In genomic region chr3:189132125-189132744, GRCh38 we compare ENCODE assay signal across 9 cellular contexts. TPM values are rescaled to one million over a fixed set of nuclear protein-coding genes. Genes with fewer than 3 reads are reported as not detected.
DNase-seq lines count a peak whose midpoint lies in the region; ATAC-seq and TF ChIP-seq lines count a peak whose summit lies in the region.
"Had no signal": no experiment of that assay in that cellular context is flagged by ENCODE, and none has a peak within 500 bp of the region (broad histone marks: within the 10 kb centered on the region; RNA-seq: fewer than 3 reads in every experiment).

No MANE protein-coding gene starts in this region.

- H3K27me3 Mint-ChIP-seq in activated T-helper 2 cell treated with anti-CD3 and anti-CD28 coated beads, Interferon-gamma antibody, Interleukin-2, Interleukin-4, amounts not matched to agents 10 μg/mL and 5 μg/mL and 100 μg/mL, durations not matched to agents 14 hours and 24 hours and 36 hours (ENCODE audit: low read depth) = no peaks in the 10 kb centered on the region

- POLR2A ChIA-PET in Panc1 (lab: Charles Lee) = interaction anchor here (0.5 to 0.6 kb wide), 2 partner anchors 36 to 662 kb away, joined by 3 read pairs; no protein-coding TSS in a partner anchor

- ATAC-seq in HG02678 (IDR thresholded peaks at IDR 0.05; ENCODE audit: unreplicated experiment) (peak; percentile 76), Panc1 (peak; percentile 93)

- CTCF ChIA-PET in Panc1 (lab: Charles Lee) = no interaction called here

- peak overlapping the region; percentile 89 for H3K27ac Mint-ChIP-seq in activated T-helper 2 cell treated with anti-CD3 and anti-CD28 coated beads, Interferon-gamma antibody, Interleukin-2, Interleukin-4, amounts not matched to agents 10 μg/mL and 5 μg/mL and 100 μg/mL, durations not matched to agents 14 hours and 24 hours and 36 hours

- H3K9me3 ChIP-seq in Panc1 (ENCODE audit: control insufficient read depth, insufficient read depth, low read depth, low read length) (no peaks in the 10 kb centered on the region), right atrium auricular region (no peaks in the 10 kb centered on the region)

- H3K36me3 ChIP-seq in Panc1 (ENCODE audit: control insufficient read depth, insufficient read depth, low read length) = no peaks in the 10 kb centered on the region
- peaks cover 3% of the 10 kb centered on the region for H3K36me3 ChIP-seq in right atrium auricular region

- peaks cover 24% of the 10 kb centered on the region for H3K4me1 Mint-ChIP-seq in activated T-helper 2 cell treated with anti-CD3 and anti-CD28 coated beads, Interferon-gamma antibody, Interleukin-2, Interleukin-4, amounts not matched to agents 10 μg/mL and 5 μg/mL and 100 μg/mL, durations not matched to agents 14 hours and 24 hours and 36 hours (ENCODE audit: low read depth)

- BruUV-seq in Panc1 (replicated peaks; lab: Mats Ljungman, UMichigan) = no TSS peak

- DNase-seq in EL = peak; percentile 87
- DNase-seq in Panc1 (ENCODE audit: low read depth, low spot score) = no peak
- DNase-seq in activated T-helper 2 cell treated with anti-CD3 and anti-CD28 coated beads, Interferon-gamma antibody, Interleukin-2, Interleukin-4, amounts not matched to agents 10 μg/mL and 5 μg/mL and 100 μg/mL, durations not matched to agents 14 hours and 24 hours and 36 hours (ENCODE audit: low spot score) = peak; percentile 79
- DNase-seq in right atrium auricular region (ENCODE audit: low spot score) = peak; percentile 77
- peak; percentile 71 to 75 for DNase-seq in stimulated activated CD4-positive, alpha-beta T cell treated with anti-CD3 and anti-CD28 coated beads, Interleukin-2, amount 100 ng/mL, for 24 hours
- DNase-seq in NCI-H526 (lab: John Stamatoyannopoulos, UW) = no peak
- DNase-seq in anterior cingulate cortex (lab: John Stamatoyannopoulos, UW) = no peak

- intact Hi-C loops in Panc1 (cut with micrococcal nuclease; ENCODE audit: unreplicated experiment) = loop anchor here (10.0 kb wide), 1 partner anchor 147 kb away; no protein-coding TSS in a partner anchor
- intact Hi-C loops in activated T-helper 2 cell treated with anti-CD3 and anti-CD28 coated beads, Interferon-gamma antibody, Interleukin-2, Interleukin-4, amounts not matched to agents 10 μg/mL and 5 μg/mL and 100 μg/mL, durations not matched to agents 14 hours and 24 hours and 36 hours (cut with micrococcal nuclease) = loop anchor here (1.0 to 2.0 kb wide), 3 partner anchors 17 to 215 kb away; no protein-coding TSS in a partner anchor

- peak overlapping the region in 1 of 2 experiments; percentile 28; a peak in 2 of 4 replicates for H3K4me3 ChIP-seq in Panc1 (ENCODE audit: low read depth in 2 of 2, low read length in 2 of 2)
- H3K4me3 ChIP-seq in right atrium auricular region = no peak overlapping the region

- peak overlapping the region; percentile 19 for H3K4me3 Mint-ChIP-seq in activated T-helper 2 cell treated with anti-CD3 and anti-CD28 coated beads, Interferon-gamma antibody, Interleukin-2, Interleukin-4, amounts not matched to agents 10 μg/mL and 5 μg/mL and 100 μg/mL, durations not matched to agents 14 hours and 24 hours and 36 hours (ENCODE audit: low read depth)

- no peak for TF ChIP-seq CTCF in Panc1 (IDR thresholded peaks at IDR 0.05)
- TF ChIP-seq CTCF in right atrium auricular region (IDR thresholded peaks at IDR 0.05) = no peak

- in situ Hi-C loops in Panc1 (cut with HindIII; ENCODE audit: low pct_unique_long_range_greater_than_20kb, low sequenced_read_pairs) = no loop called here

- H3K27ac ChIP-seq in Panc1 (ENCODE audit: low read length) (no peak overlapping the region), right atrium auricular region (peak overlapping the region; percentile 45 to 48)
- H3K27ac ChIP-seq: KMS-11 had no signal

- H3K27me3 ChIP-seq in Panc1 (ENCODE audit: control insufficient read depth, insufficient read depth, low read length) (no peaks in the 10 kb centered on the region), right atrium auricular region (no peaks in the 10 kb centered on the region)

- H3K36me3 Mint-ChIP-seq in activated T-helper 2 cell treated with anti-CD3 and anti-CD28 coated beads, Interferon-gamma antibody, Interleukin-2, Interleukin-4, amounts not matched to agents 10 μg/mL and 5 μg/mL and 100 μg/mL, durations not matched to agents 14 hours and 24 hours and 36 hours (ENCODE audit: low read depth) = peaks cover 23% of the 10 kb centered on the region

- peaks cover 8% of the 10 kb centered on the region; the same call in 1 of the 2 replicates for H3K4me1 ChIP-seq in Panc1 (ENCODE audit: control insufficient read depth, insufficient read depth, low read length)
- peaks cover 0 to 6% of the 10 kb centered on the region in 2 donors for H3K4me1 ChIP-seq in right atrium auricular region

- peaks cover 23% of the 10 kb centered on the region for H3K9me3 Mint-ChIP-seq in activated T-helper 2 cell treated with anti-CD3 and anti-CD28 coated beads, Interferon-gamma antibody, Interleukin-2, Interleukin-4, amounts not matched to agents 10 μg/mL and 5 μg/mL and 100 μg/mL, durations not matched to agents 14 hours and 24 hours and 36 hours

RNA-seq across cellular contexts. Expression of gene TPRG1, which starts 39.5 kb away (rescaled TPM):
- total RNA-seq in Panc1 (2021; ENCODE audit: unreplicated experiment) = not detected
- polyA plus RNA-seq in Panc1 (2012; ENCODE audit: insufficient read length) = not detected
- 91.8 and 95.9 TPM in 2 replicates for total RNA-seq in activated T-helper 2 cell treated with anti-CD3 and anti-CD28 coated beads, Interferon-gamma antibody, Interleukin-2, Interleukin-4, amounts not matched to agents 10 μg/mL and 5 μg/mL and 100 μg/mL, durations not matched to agents 14 hours and 24 hours and 36 hours
- total RNA-seq in right atrium auricular region = 1 to 10 TPM in 1 of 2 donors, under 1 TPM in 1; 0.41 to 2.1 TPM

Comparison
In these comparisons a context has a peak if more than half of its experiments do, and no peak if none do; other contexts are left out.
1. DNase-seq: peak in EL (single experiment), activated T-helper 2 cell treated with anti-CD3 and anti-CD28 coated beads, Interferon-gamma antibody, Interleukin-2, Interleukin-4, amounts not matched to agents 10 μg/mL and 5 μg/mL and 100 μg/mL, durations not matched to agents 14 hours and 24 hours and 36 hours (single experiment), right atrium auricular region (single experiment) and stimulated activated CD4-positive, alpha-beta T cell treated with anti-CD3 and anti-CD28 coated beads, Interleukin-2, amount 100 ng/mL, for 24 hours (2 of 2); none in Panc1 (single experiment), NCI-H526 (0 of 2) and anterior cingulate cortex (0 of 58).
2. RNA of gene TPRG1, which starts 39.5 kb away (total RNA-seq): 91.8 to 95.9 TPM in activated T-helper 2 cell treated with anti-CD3 and anti-CD28 coated beads, Interferon-gamma antibody, Interleukin-2, Interleukin-4, amounts not matched to agents 10 μg/mL and 5 μg/mL and 100 μg/mL, durations not matched to agents 14 hours and 24 hours and 36 hours; 0.41 to 2.1 TPM in right atrium auricular region and not detected in Panc1 (single experiment); every median in the first group is over 10 times any median in the second.